Comparison of ENCODE assay signal across 11 cellular contexts in the genomic region with DNA sequence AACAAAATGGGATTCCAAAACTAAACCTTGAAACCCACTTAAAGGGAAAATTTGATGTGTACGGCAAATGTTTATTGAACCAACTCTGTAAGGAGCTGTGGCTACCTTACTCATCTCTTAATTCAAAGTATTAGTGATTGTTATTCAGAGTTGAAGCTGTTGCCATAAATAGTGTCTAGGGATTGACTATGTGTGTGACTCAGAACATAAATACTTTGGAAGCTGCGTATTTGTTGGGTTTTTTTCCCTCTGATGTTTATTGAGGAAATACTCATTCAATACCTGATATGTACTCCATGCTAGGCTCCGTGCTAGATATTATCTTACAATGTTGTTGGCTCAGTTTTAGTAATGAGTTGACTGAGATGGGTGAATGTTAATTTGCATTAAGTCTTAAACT.
DNase-seq lines count a peak whose midpoint lies in the region; ATAC-seq and TF ChIP-seq lines count a peak whose summit lies in the region.
"Had no signal": no experiment of that assay in that cellular context is flagged by ENCODE, and none has a peak within 500 bp of the region (broad histone marks: within the 10 kb centered on the region; RNA-seq: fewer than 3 reads in every experiment).

No MANE protein-coding gene starts in this region.

- H3K4me3 ChIP-seq in Panc1 (ENCODE audit: low read depth in 2 of 2, low read length in 2 of 2) (no peak overlapping the region), skeletal muscle satellite cell (ENCODE audit: low read length) (peak overlapping the region; percentile 17), right cardiac atrium (ENCODE audit: low read length) (no peak overlapping the region), OCI-LY7 (ENCODE audit: low read depth, low read length, poor library complexity, severe bottlenecking) (no peak overlapping the region), spleen (no peak overlapping the region)
- H3K4me3 ChIP-seq: cardiac muscle cell had no signal

- no TSS peak for BruUV-seq in Panc1 (replicated peaks; lab: Mats Ljungman, UMichigan)
- BruUV-seq in OCI-LY7 (replicated peaks; lab: Mats Ljungman, UMichigan), result no TSS peak

- no peaks in the 10 kb centered on the region for H3K27me3 ChIP-seq in Panc1 (ENCODE audit: control insufficient read depth, insufficient read depth, low read length)
- no peaks in the 10 kb centered on the region for H3K27me3 ChIP-seq in skeletal muscle satellite cell (ENCODE audit: control insufficient read depth, insufficient read depth, low read length)
- no peaks in the 10 kb centered on the region for H3K27me3 ChIP-seq in right cardiac atrium (ENCODE audit: control insufficient read depth, insufficient read depth)
- H3K27me3 ChIP-seq in spleen (replicated peaks in 1 of 7), result no peaks in the 10 kb centered on the region
- H3K27me3 ChIP-seq: cardiac muscle cell had no signal

- no peaks in the 10 kb centered on the region for H3K9me3 ChIP-seq in Panc1 (ENCODE audit: control insufficient read depth, insufficient read depth, low read depth, low read length)
- H3K9me3 ChIP-seq in skeletal muscle satellite cell (replicated peaks; ENCODE audit: low read length), result no peaks in the 10 kb centered on the region
- no peaks in the 10 kb centered on the region for H3K9me3 ChIP-seq in right cardiac atrium (ENCODE audit: control insufficient read depth, low read length)
- no peaks in the 10 kb centered on the region for H3K9me3 ChIP-seq in OCI-LY7 (ENCODE audit: low read length)
- no peaks in the 10 kb centered on the region for H3K9me3 ChIP-seq in spleen

- CTCF ChIA-PET in Panc1 (lab: Charles Lee), result no interaction called here
- CTCF ChIA-PET in OCI-LY7 (lab: Charles Lee; ENCODE audit: unreplicated experiment), result no interaction called here

- intact Hi-C loops in Panc1 (cut with micrococcal nuclease; ENCODE audit: unreplicated experiment) (no loop called here), right cardiac atrium (cut with DNase I) (no loop called here), OCI-LY7 (cut with micrococcal nuclease; ENCODE audit: unreplicated experiment) (no loop called here), spleen (cut with DNase I; ENCODE audit: low total_unique reads) (no loop called here)

- peak; percentile 21 to 74 for ATAC-seq in activated CD4-positive, CD25-positive, alpha-beta regulatory T cell treated with anti-CD3 and anti-CD28 coated beads, Interleukin-2, amount 50 U/mL, for 24 hours
- ATAC-seq in Panc1 (peak; percentile 79), esophagus mucosa (peak; percentile 53), right cardiac atrium (no peak)

- no peak overlapping the region for H2AFZ ChIP-seq in OCI-LY7 (ENCODE audit: low read length)
- H2AFZ ChIP-seq: parathyroid adenoma had no signal

- H3K79me2 ChIP-seq in OCI-LY7 (ENCODE audit: insufficient read depth, low read depth, low read length), result no peaks in the 10 kb centered on the region
- H3K79me2 ChIP-seq: parathyroid adenoma had no signal

- H3K4me1 ChIP-seq in Panc1 (ENCODE audit: control insufficient read depth, insufficient read depth, low read length) (peaks cover 5% of the 10 kb centered on the region; the same call in 1 of the 2 replicates), skeletal muscle satellite cell (ENCODE audit: control insufficient read depth, insufficient read depth, low read length) (peaks cover 13% of the 10 kb centered on the region), right cardiac atrium (ENCODE audit: control insufficient read depth, insufficient read depth, low read length) (no peaks in the 10 kb centered on the region), OCI-LY7 (ENCODE audit: insufficient read depth, low read length, poor library complexity, severe bottlenecking) (no peaks in the 10 kb centered on the region), spleen (no peaks in the 10 kb centered on the region)

- no peaks in the 10 kb centered on the region for H4K20me1 ChIP-seq in OCI-LY7 (ENCODE audit: insufficient read depth, low read length)

- no peaks in the 10 kb centered on the region for H3K36me3 ChIP-seq in Panc1 (ENCODE audit: control insufficient read depth, insufficient read depth, low read length)
- H3K36me3 ChIP-seq in skeletal muscle satellite cell (ENCODE audit: insufficient read depth, low read length), result no peaks in the 10 kb centered on the region
- no peaks in the 10 kb centered on the region for H3K36me3 ChIP-seq in OCI-LY7 (ENCODE audit: insufficient read depth, low read length)
- peaks cover 0 to 62% (median 19%) of the 10 kb centered on the region in 6 donors for H3K36me3 ChIP-seq in spleen
- H3K36me3 ChIP-seq: cardiac muscle cell had no signal

- TF ChIP-seq CTCF in Panc1 (IDR thresholded peaks at IDR 0.05), result no peak
- TF ChIP-seq CTCF in OCI-LY7 (conservative IDR thresholded peaks at IDR 0.05; ENCODE audit: low read length), result no peak
- no peak for TF ChIP-seq CTCF in spleen (IDR thresholded peaks at IDR 0.05 in 8 of 11, conservative IDR thresholded peaks at IDR 0.05 in 3 of 11)

- POLR2A ChIA-PET in Panc1 (lab: Charles Lee), result no interaction called here
- POLR2A ChIA-PET in OCI-LY7 (lab: Charles Lee), result interaction anchor here (0.6 kb wide), 1 partner anchor 1360 kb away, joined by 4 read pairs; no protein-coding TSS in a partner anchor

- H3K27ac ChIP-seq in Panc1 (ENCODE audit: low read length) (no peak overlapping the region), right cardiac atrium (ENCODE audit: low read length) (no peak overlapping the region), OCI-LY7 (ENCODE audit: low read depth, low read length, poor library complexity, severe bottlenecking) (no peak overlapping the region), spleen (no peak overlapping the region)
- H3K27ac ChIP-seq: 22Rv1, cardiac muscle cell, parathyroid adenoma had no signal

- no peak for DNase-seq in activated CD4-positive, CD25-positive, alpha-beta regulatory T cell (lab: John Stamatoyannopoulos, UW)
- DNase-seq in Panc1 (ENCODE audit: low read depth, low spot score), result peak; percentile 68
- no peak for DNase-seq in right cardiac atrium
- no peak for DNase-seq in OCI-LY7 (ENCODE audit: low spot score)
- DNase-seq in spleen, result no peak

- in situ Hi-C loops in Panc1 (cut with HindIII; ENCODE audit: low pct_unique_long_range_greater_than_20kb, low sequenced_read_pairs), result no loop called here

- no peak overlapping the region for H3K9ac ChIP-seq in skeletal muscle satellite cell (ENCODE audit: low read depth, low read length)
- H3K9ac ChIP-seq: parathyroid adenoma had no signal

- no peaks in the 10 kb centered on the region for H3K9me2 ChIP-seq in OCI-LY7 (ENCODE audit: insufficient read depth, low read length)

- peak overlapping the region; percentile 38 for H3K4me2 ChIP-seq in skeletal muscle satellite cell (ENCODE audit: low read length)
- no peak overlapping the region for H3K4me2 ChIP-seq in OCI-LY7 (ENCODE audit: low read length)

- WGBS in right cardiac atrium, result 81% methylated on average over 3 of the region's 3 CpGs
- WGBS in spleen, 5 donors, result 78 to 89% (median 87%) methylated on average over 3 of the region's 3 CpGs

- no peak for TF ChIP-seq POLR2A in spleen (IDR thresholded peaks at IDR 0.05)

Comparison
In these comparisons a context has a peak if more than half of its experiments do, and no peak if none do; other contexts are left out.
1. ATAC-seq: peak in activated CD4-positive, CD25-positive, alpha-beta regulatory T cell treated with anti-CD3 and anti-CD28 coated beads, Interleukin-2, amount 50 U/mL, for 24 hours (2 of 2), Panc1 (single experiment) and esophagus mucosa (single experiment); none in right cardiac atrium (0 of 2).